24 cellular contexts compared by ENCODE assay signal in genomic region chr4:36494016-36494415, GRCh38.
"Had no signal": no experiment of that assay in that cellular context is flagged by ENCODE, and none has a peak within 500 bp of the region (broad histone marks: within the 10 kb centered on the region; RNA-seq: fewer than 3 reads in every experiment).

No MANE protein-coding gene starts in this region.

- H3K4me1 Mint-ChIP-seq: mesothelial cell of epicardium, naive B cell had no signal

- H3K27ac Mint-ChIP-seq: dendritic cell treated with granulocyte-macrophage colony-stimulating factor and Interleukin-4, amounts not matched to agents 40 ng/mL and 50 ng/mL, for 4 days; effector memory CD8-positive, alpha-beta T cell; endodermal cell; mesothelial cell of epicardium had no signal

- H3K4me3 ChIP-seq: colonic mucosa, esophagus squamous epithelium, gastrocnemius medialis, heart right ventricle, left lung, lower lobe of right lung, mucosa of descending colon had no signal

- H3K4me1 ChIP-seq: colonic mucosa, esophagus squamous epithelium, gastrocnemius medialis, heart right ventricle, left lung, lower lobe of right lung had no signal

- H3K4me3 Mint-ChIP-seq: dendritic cell treated with granulocyte-macrophage colony-stimulating factor and Interleukin-4, amounts not matched to agents 40 ng/mL and 50 ng/mL, for 4 days; effector memory CD8-positive, alpha-beta T cell; endodermal cell; mesothelial cell of epicardium; naive B cell had no signal

- H3K9me3 ChIP-seq: colonic mucosa, esophagus squamous epithelium, gastrocnemius medialis, heart right ventricle, left lung, lower lobe of right lung, mucosa of descending colon had no signal

- H3K36me3 ChIP-seq: colonic mucosa, esophagus squamous epithelium, gastrocnemius medialis, heart right ventricle, left lung, lower lobe of right lung had no signal

- DNase-seq: colonic mucosa; cortex of kidney; effector CD8-positive, alpha-beta T cell; effector memory CD8-positive, alpha-beta T cell; endodermal cell; erythroblast; esophagus squamous epithelium; foreskin fibroblast; foreskin melanocyte; gastrocnemius medialis; glutamatergic neuron; head of caudate nucleus; heart right ventricle; hippocampal formation; left cardiac atrium; left lung; left ventricle myocardium superior; lower lobe of right lung; mesenchymal stem cell; mucosa of descending colon; naive B cell had no signal

- H3K27me3 ChIP-seq: colonic mucosa, esophagus squamous epithelium, gastrocnemius medialis, heart right ventricle, left lung had no signal

- H3K27me3 Mint-ChIP-seq: dendritic cell treated with granulocyte-macrophage colony-stimulating factor and Interleukin-4, amounts not matched to agents 40 ng/mL and 50 ng/mL, for 4 days had no signal

- H3K36me3 Mint-ChIP-seq: mesothelial cell of epicardium, naive B cell had no signal

- H3K27ac ChIP-seq: colonic mucosa, epithelial cell of prostate, esophagus squamous epithelium, gastrocnemius medialis, heart right ventricle, left lung, lower lobe of right lung had no signal

- ATAC-seq: effector memory CD8-positive, alpha-beta T cell; gastrocnemius medialis; heart right ventricle; left cardiac atrium; left lung; left ventricle myocardium superior; lower lobe of right lung; mucosa of descending colon had no signal

- H3K9me3 Mint-ChIP-seq: dendritic cell treated with granulocyte-macrophage colony-stimulating factor and Interleukin-4, amounts not matched to agents 40 ng/mL and 50 ng/mL, for 4 days; effector memory CD8-positive, alpha-beta T cell; endodermal cell; mesothelial cell of epicardium; naive B cell had no signal
